ENCODE assay signal across 8 cellular contexts in genomic region chr1:36088577-36089392, GRCh38. TPM values are rescaled to one million over a fixed set of nuclear protein-coding genes. Genes with fewer than 3 reads are reported as not detected.
DNase-seq lines count a peak whose midpoint lies in the region; ATAC-seq and TF ChIP-seq lines count a peak whose summit lies in the region.

Gene ADPRS (plus strand): TSS chr1:36088892. CDS start chr1:36088905, 13 bp downstream.

- H3K27me3 ChIP-seq in DOHH2 (ENCODE audit: control insufficient read depth, low read length) (peaks cover 13% of the 10 kb centered on the region), KMS-11 (ENCODE audit: insufficient read depth, low read depth) (no peaks in the 10 kb centered on the region), Peyer's patch (no peaks in the 10 kb centered on the region), esophagus muscularis mucosa (peaks cover 0 to 27% (median under 1%) of the 10 kb centered on the region in 4 donors)

- H3K4me3 ChIP-seq in DOHH2 (ENCODE audit: low read length): peak within 1 kb of the TSS; percentile 92
- H3K4me3 ChIP-seq in KMS-11 (IDR thresholded peaks at IDR 0.05; ENCODE audit: insufficient read depth, low read depth, low read length): peak within 1 kb of the TSS; percentile 82
- peak within 1 kb of the TSS; percentile 83 to 98 (median 88) for H3K4me3 ChIP-seq in Peyer's patch
- H3K4me3 ChIP-seq in esophagus muscularis mucosa: peak within 1 kb of the TSS; percentile 64 to 100 (median 88)

- intact Hi-C loops in esophagus muscularis mucosa (cut with DNase I): no loop called here

- TF ChIP-seq POLR2A in Peyer's patch (IDR thresholded peaks at IDR 0.05) (peak; percentile 88 to 90), esophagus muscularis mucosa (IDR thresholded peaks at IDR 0.05; ENCODE audit: low read depth) (peak; percentile 87)

- no peak for TF ChIP-seq EP300 in esophagus muscularis mucosa (IDR thresholded peaks at IDR 0.05)

- H3K79me2 ChIP-seq in DOHH2 (ENCODE audit: control insufficient read depth, low read length) (peaks cover 26% of the 10 kb centered on the region), KMS-11 (ENCODE audit: insufficient read depth, low read depth) (peaks cover 23% of the 10 kb centered on the region; the same call in 1 of the 2 replicates)

- TF ChIP-seq CTCF in DOHH2 (IDR thresholded peaks at IDR 0.05; ENCODE audit: low read depth, low read length, poor library complexity, severe bottlenecking) (peak; percentile 97), KMS-11 (conservative IDR thresholded peaks at IDR 0.05; ENCODE audit: low read depth, low read length) (peak; percentile 83), Peyer's patch (IDR thresholded peaks at IDR 0.05) (peak; percentile 97 to 99 (median 99)), esophagus muscularis mucosa (IDR thresholded peaks at IDR 0.05) (peak; percentile 98 to 99 (median 99))

- peak within 1 kb of the TSS; percentile 99 for H2AFZ ChIP-seq in KMS-11 (ENCODE audit: low read depth)

- ATAC-seq in GM21737 (IDR thresholded peaks at IDR 0.05; ENCODE audit: unreplicated experiment): peak; percentile 68

- H4K20me1 ChIP-seq in DOHH2 (ENCODE audit: control insufficient read depth, insufficient read depth, low read depth, low read length) (no peaks in the 10 kb centered on the region), KMS-11 (ENCODE audit: insufficient read depth) (no peaks in the 10 kb centered on the region)

- 0% methylated on average over 19 of the region's 84 CpGs for WGBS in esophagus muscularis mucosa

- no peaks in the 10 kb centered on the region for H3K9me2 ChIP-seq in DOHH2 (replicated peaks; ENCODE audit: control insufficient read depth, low read length)

- H3K27ac ChIP-seq in DOHH2 (ENCODE audit: low read depth, low read length) (no peak within 1 kb of the TSS), KMS-11 (peak within 1 kb of the TSS; percentile 33; the same call in 1 of the 2 replicates), Peyer's patch (peak within 1 kb of the TSS; percentile 78 to 92 (median 90)), esophagus muscularis mucosa (replicated peaks in 1 of 4) (peak within 1 kb of the TSS; percentile 86 to 94 (median 90))

- peak within 1 kb of the TSS; percentile 69 for H3K9ac ChIP-seq in KMS-11

- H3K4me2 ChIP-seq in DOHH2 (ENCODE audit: low read length) (peak within 1 kb of the TSS; percentile 79), KMS-11 (peak within 1 kb of the TSS; percentile 96)

- H3F3A ChIP-seq in DOHH2 (ENCODE audit: control insufficient read depth, insufficient read depth): no peaks in the 10 kb centered on the region

- peaks cover 23% of the 10 kb centered on the region for H3K4me1 ChIP-seq in DOHH2 (ENCODE audit: control insufficient read depth, low read length)
- H3K4me1 ChIP-seq in KMS-11 (ENCODE audit: low read depth, poor library complexity, severe bottlenecking): peaks cover 10% of the 10 kb centered on the region
- peaks cover 0 to 35% (median 13%) of the 10 kb centered on the region in 4 donors for H3K4me1 ChIP-seq in Peyer's patch
- H3K4me1 ChIP-seq in esophagus muscularis mucosa: peaks cover 28 to 58% (median 52%) of the 10 kb centered on the region in 4 donors

- no peaks in the 10 kb centered on the region for H3K9me3 ChIP-seq in DOHH2 (ENCODE audit: control insufficient read depth, insufficient read depth, low read length)
- no peaks in the 10 kb centered on the region for H3K9me3 ChIP-seq in Peyer's patch
- H3K9me3 ChIP-seq in esophagus muscularis mucosa: no peaks in the 10 kb centered on the region

- peaks cover 36% of the 10 kb centered on the region for H3K36me3 ChIP-seq in DOHH2 (ENCODE audit: control insufficient read depth, low read length)
- H3K36me3 ChIP-seq in KMS-11 (ENCODE audit: insufficient read depth): no peaks in the 10 kb centered on the region
- H3K36me3 ChIP-seq in Peyer's patch: peaks cover 0 to 33% (median 0%) of the 10 kb centered on the region in 3 donors
- H3K36me3 ChIP-seq in esophagus muscularis mucosa: peaks cover 20 to 38% (median 32%) of the 10 kb centered on the region in 4 donors

- DNase-seq in Peyer's patch: peak; percentile 82 to 94 (median 93)
- DNase-seq in activated T-cell treated with anti-CD3 and anti-CD28 coated beads, Interleukin-2, amount 50 U/mL, for 48 hours: peak; percentile 94 to 95
- DNase-seq in esophagus muscularis mucosa (ENCODE audit: extremely low spot score): peak; percentile 96
- peak; percentile 88 for DNase-seq in myocyte (ENCODE audit: low read depth)
- peak; percentile 83 to 89 for DNase-seq in stimulated activated CD8-positive, alpha-beta memory T cell treated with anti-CD3 and anti-CD28 coated beads, Interleukin-7, amount 100 ng/mL, for 4 hours (ENCODE audit: low read depth in 2 of 2)

RNA-seq across cellular contexts. Expression of gene ADPRS, which starts in this region (rescaled TPM):
- total RNA-seq in Peyer's patch (10 to 100 TPM; 16.5 to 50.0 (median 30.8) TPM), esophagus muscularis mucosa (10 to 100 TPM; 23.3 to 45.8 (median 40.8) TPM), myocyte (42.2 and 57.0 TPM in 2 replicates)
- 49.5 TPM for polyA plus RNA-seq in myocyte (2012)
